9 cellular contexts compared by ENCODE assay signal in genomic region chr7:93036807-93037206, GRCh38.
DNase-seq lines count a peak whose midpoint lies in the region; ATAC-seq and TF ChIP-seq lines count a peak whose summit lies in the region.
"Had no signal": no experiment of that assay in that cellular context is flagged by ENCODE, and none has a peak within 500 bp of the region (broad histone marks: within the 10 kb centered on the region; RNA-seq: fewer than 3 reads in every experiment).

No MANE protein-coding gene starts in this region.

- peak overlapping the region; percentile 39 for H3K27ac Mint-ChIP-seq in activated T-helper 2 cell treated with anti-CD3 and anti-CD28 coated beads, Interferon-gamma antibody, Interleukin-2, Interleukin-4, amounts not matched to agents 10 μg/mL and 5 μg/mL and 100 μg/mL, durations not matched to agents 14 hours and 24 hours and 36 hours

- H3K4me3 Mint-ChIP-seq in activated T-helper 2 cell treated with anti-CD3 and anti-CD28 coated beads, Interferon-gamma antibody, Interleukin-2, Interleukin-4, amounts not matched to agents 10 μg/mL and 5 μg/mL and 100 μg/mL, durations not matched to agents 14 hours and 24 hours and 36 hours (ENCODE audit: low read depth) = no peak overlapping the region

- DNase-seq in GM12865 (ENCODE audit: low read depth) = peak; percentile 88
- peak; percentile 33 for DNase-seq in activated T-helper 2 cell treated with anti-CD3 and anti-CD28 coated beads, Interferon-gamma antibody, Interleukin-2, Interleukin-4, amounts not matched to agents 10 μg/mL and 5 μg/mL and 100 μg/mL, durations not matched to agents 14 hours and 24 hours and 36 hours (ENCODE audit: low spot score)
- no peak for DNase-seq in BE2C
- DNase-seq in NCI-H1105 treated with DMSO at 0.1 percent for 48 hours (lab: John Stamatoyannopoulos, UW) = no peak
- no peak for DNase-seq in NCI-H128 (lab: John Stamatoyannopoulos, UW; ENCODE audit: unreplicated experiment)
- no peak for DNase-seq in activated CD8-positive, alpha-beta memory T cell treated with anti-CD3 and anti-CD28 coated beads for 24 hours
- DNase-seq: caudate nucleus had no signal

- H3K4me1 ChIP-seq in BE2C = no peaks in the 10 kb centered on the region

- intact Hi-C loops in activated T-helper 2 cell treated with anti-CD3 and anti-CD28 coated beads, Interferon-gamma antibody, Interleukin-2, Interleukin-4, amounts not matched to agents 10 μg/mL and 5 μg/mL and 100 μg/mL, durations not matched to agents 14 hours and 24 hours and 36 hours (cut with micrococcal nuclease) = loop anchor here (1.0 to 2.0 kb wide), 4 partner anchors 84 to 406 kb away; partner anchors contain the start of gene CDK6

- peaks cover 16% of the 10 kb centered on the region for H3K4me1 Mint-ChIP-seq in activated T-helper 2 cell treated with anti-CD3 and anti-CD28 coated beads, Interferon-gamma antibody, Interleukin-2, Interleukin-4, amounts not matched to agents 10 μg/mL and 5 μg/mL and 100 μg/mL, durations not matched to agents 14 hours and 24 hours and 36 hours (ENCODE audit: low read depth)

- H3K9me3 Mint-ChIP-seq in activated T-helper 2 cell treated with anti-CD3 and anti-CD28 coated beads, Interferon-gamma antibody, Interleukin-2, Interleukin-4, amounts not matched to agents 10 μg/mL and 5 μg/mL and 100 μg/mL, durations not matched to agents 14 hours and 24 hours and 36 hours = peaks cover 37% of the 10 kb centered on the region

- TF ChIP-seq CTCF in GM12865 (IDR thresholded peaks at IDR 0.05; ENCODE audit: insufficient read depth, low read depth, low read length, missing control alignments) (no peak), BE2C (IDR thresholded peaks at IDR 0.05; ENCODE audit: low read depth, low read length) (no peak)

- H3K27me3 ChIP-seq in BE2C = no peaks in the 10 kb centered on the region; the same call in 1 of the 2 replicates

- no peaks in the 10 kb centered on the region for H3K27me3 Mint-ChIP-seq in activated T-helper 2 cell treated with anti-CD3 and anti-CD28 coated beads, Interferon-gamma antibody, Interleukin-2, Interleukin-4, amounts not matched to agents 10 μg/mL and 5 μg/mL and 100 μg/mL, durations not matched to agents 14 hours and 24 hours and 36 hours (ENCODE audit: low read depth)

- peaks cover 4% of the 10 kb centered on the region for H3K36me3 Mint-ChIP-seq in activated T-helper 2 cell treated with anti-CD3 and anti-CD28 coated beads, Interferon-gamma antibody, Interleukin-2, Interleukin-4, amounts not matched to agents 10 μg/mL and 5 μg/mL and 100 μg/mL, durations not matched to agents 14 hours and 24 hours and 36 hours (ENCODE audit: low read depth)

- no peaks in the 10 kb centered on the region for H3K9me3 ChIP-seq in BE2C

- H3K36me3 ChIP-seq in BE2C = no peaks in the 10 kb centered on the region

- H3K4me3 ChIP-seq in GM12865 (ENCODE audit: low read depth, low read length) (no peak overlapping the region), BE2C (ENCODE audit: low read depth, low read length) (no peak overlapping the region)

- ATAC-seq in GM19351 (IDR thresholded peaks at IDR 0.05; ENCODE audit: unreplicated experiment) = peak; percentile 94
- ATAC-seq in HG03095 (IDR thresholded peaks at IDR 0.05; ENCODE audit: unreplicated experiment) = peak; percentile 97

Comparison
In these comparisons a context has a peak if more than half of its experiments do, and no peak if none do; other contexts are left out.
1. DNase-seq: peak in GM12865 (single experiment) and activated T-helper 2 cell treated with anti-CD3 and anti-CD28 coated beads, Interferon-gamma antibody, Interleukin-2, Interleukin-4, amounts not matched to agents 10 μg/mL and 5 μg/mL and 100 μg/mL, durations not matched to agents 14 hours and 24 hours and 36 hours (single experiment); none in BE2C (single experiment), NCI-H1105 treated with DMSO at 0.1 percent for 48 hours (single experiment), NCI-H128 (single experiment) and activated CD8-positive, alpha-beta memory T cell treated with anti-CD3 and anti-CD28 coated beads for 24 hours (single experiment).